1 cellular context compared by ENCODE assay signal in the genomic region with DNA sequence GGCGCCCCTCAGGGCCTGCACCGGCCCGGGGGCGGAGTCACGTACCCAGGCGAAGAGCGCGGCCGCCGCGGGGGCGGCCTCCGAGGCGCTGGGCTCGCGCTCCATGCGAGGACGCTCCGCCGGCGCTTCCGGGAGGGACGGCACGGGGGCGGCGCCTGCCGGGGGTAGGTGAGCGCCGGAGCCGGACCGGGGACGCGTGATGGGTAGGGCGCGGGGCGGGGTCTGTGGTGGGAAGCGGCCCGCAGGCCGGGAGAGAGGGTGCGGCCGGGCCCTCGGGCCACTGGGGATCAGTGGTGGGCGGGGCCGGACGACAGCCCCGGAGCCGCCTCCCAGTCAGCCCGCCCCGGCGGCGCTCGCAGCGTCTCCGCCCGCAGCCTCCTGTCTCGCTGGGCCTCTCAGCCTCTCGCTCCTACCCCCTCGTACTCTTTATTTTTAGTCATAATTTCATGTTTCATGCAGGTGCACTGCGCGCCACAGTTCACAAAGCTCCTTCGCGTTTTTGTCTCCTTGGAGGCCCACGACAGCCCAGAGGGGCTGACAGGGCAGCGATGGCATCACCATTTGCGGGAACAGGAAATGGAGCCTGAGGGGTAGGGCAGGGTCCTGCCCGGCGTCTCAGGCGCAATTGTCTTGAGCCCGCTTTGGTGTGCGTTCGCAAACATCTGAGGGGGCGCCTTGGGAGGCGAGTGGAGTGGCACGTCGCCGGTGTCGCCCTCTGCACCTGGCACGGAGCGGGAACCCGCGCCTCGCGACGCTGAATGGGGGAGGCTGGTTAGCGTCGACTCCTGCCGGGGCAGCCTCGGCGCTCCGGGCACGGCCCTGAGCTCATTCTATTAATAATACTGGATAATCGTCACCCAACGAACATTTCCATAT.
TF ChIP-seq lines count a peak whose summit lies in the region.

Gene SERGEF (minus strand): TSS at position 142 of the 876 bp plus-strand sequence. CDS start 37 bp downstream, at position 105.

TF ChIP-seq in liver, 16 proteins besides CTCF, POLR2A, EP300 and RAD21 (continued from another document):
- TF ChIP-seq ZBTB33 (IDR thresholded peaks at IDR 0.05): no peak
